10 cellular contexts compared by ENCODE assay signal in the genomic region with DNA sequence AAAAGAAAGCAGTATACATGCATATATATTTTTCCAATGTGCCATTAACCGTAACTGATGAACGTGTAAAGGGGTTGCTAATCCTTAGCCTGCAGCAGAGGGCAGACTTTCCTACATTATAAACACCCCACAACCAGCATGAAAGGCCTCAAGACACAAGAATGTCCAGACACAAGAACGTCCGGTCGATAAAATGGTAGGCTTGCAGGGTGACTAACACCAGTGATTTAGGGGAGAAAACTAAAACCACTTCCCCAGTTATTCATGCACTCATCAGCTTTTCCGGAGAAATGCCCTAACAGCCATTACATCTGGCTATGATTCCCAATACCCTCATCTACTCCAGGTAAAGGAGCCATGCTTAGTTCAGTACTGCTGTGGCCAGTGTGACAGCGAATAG. TPM values are rescaled to one million over a fixed set of nuclear protein-coding genes. Genes with fewer than 3 reads are reported as not detected.
DNase-seq lines count a peak whose midpoint lies in the region; ATAC-seq and FAIRE-seq lines count a peak whose summit lies in the region.
"Had no signal": no experiment of that assay in that cellular context is flagged by ENCODE, and none has a peak within 500 bp of the region (broad histone marks: within the 10 kb centered on the region; RNA-seq: fewer than 3 reads in every experiment).

No MANE protein-coding gene starts in this region.

- H2BK5ac ChIP-seq in mesenchymal stem cell (ENCODE audit: low read depth, low read length, poor library complexity, severe bottlenecking), result no peak overlapping the region

- ATAC-seq in HG03280 (IDR thresholded peaks at IDR 0.05; ENCODE audit: unreplicated experiment) (no peak), GM18517 (IDR thresholded peaks at IDR 0.05; ENCODE audit: unreplicated experiment) (no peak)

- H3K27ac ChIP-seq in mesenchymal stem cell (ENCODE audit: low read length, poor library complexity, severe bottlenecking), result peak overlapping the region; percentile 54
- H3K27ac ChIP-seq: thoracic aorta had no signal

- peak overlapping the region; percentile 65 for H2BK15ac ChIP-seq in mesenchymal stem cell (ENCODE audit: low read depth, poor library complexity, severe bottlenecking)

- peak; percentile 82 for FAIRE-seq in G401.6 (lab: Jason Lieb, UNC)

- no peak overlapping the region for H2AFZ ChIP-seq in mesenchymal stem cell (ENCODE audit: low read depth, low read length)

- DNase-seq in NCI-H460 (ENCODE audit: extremely low read depth, low read depth), result peak; percentile 12
- peak; percentile 27 for DNase-seq in cerebellum (ENCODE audit: low spot score)
- peak; percentile 97 for DNase-seq in mesenchymal stem cell
- no peak for DNase-seq in ecto neural progenitor cell (ENCODE audit: low spot score)
- DNase-seq in stimulated activated CD4-positive, alpha-beta T cell treated with anti-CD3 and anti-CD28 coated beads, Interleukin-2, amount 100 ng/mL, for 48 hours, result no peak

- H2AK5ac ChIP-seq in mesenchymal stem cell (ENCODE audit: low read length, severe bottlenecking), result no peak overlapping the region

- H3K14ac ChIP-seq in mesenchymal stem cell (ENCODE audit: low read length in 2 of 2), result no peak overlapping the region

- H4K91ac ChIP-seq in mesenchymal stem cell (ENCODE audit: low read length), result peak overlapping the region; percentile 87

- peak overlapping the region; percentile 89 for H4K8ac ChIP-seq in mesenchymal stem cell (ENCODE audit: low read length)

- peak overlapping the region; percentile 66 to 98 for H2BK12ac ChIP-seq in mesenchymal stem cell (ENCODE audit: low read length in 2 of 2)

- no peak overlapping the region for H3K9ac ChIP-seq in mesenchymal stem cell (ENCODE audit: low read length)

- H3K36me3 ChIP-seq in mesenchymal stem cell (ENCODE audit: control insufficient read depth in 1 of 2, insufficient read depth in 2 of 2, low read depth in 1 of 2, low read length in 2 of 2), result no peaks in the 10 kb centered on the region
- H3K36me3 ChIP-seq: thoracic aorta had no signal

- H3K4me2 ChIP-seq in mesenchymal stem cell (ENCODE audit: low read length, poor library complexity, severe bottlenecking), result no peak overlapping the region

- no peaks in the 10 kb centered on the region for H3K27me3 ChIP-seq in mesenchymal stem cell (ENCODE audit: control insufficient read depth in 1 of 2, insufficient read depth in 1 of 2, low read length in 2 of 2)

- no peaks in the 10 kb centered on the region for H3K9me3 ChIP-seq in mesenchymal stem cell (ENCODE audit: control insufficient read depth, low read length)
- H3K9me3 ChIP-seq: thoracic aorta had no signal

- H3K4me3 ChIP-seq in mesenchymal stem cell (ENCODE audit: insufficient read depth in 1 of 2, low read depth in 1 of 2, low read length in 2 of 2), result no peak overlapping the region
- H3K4me3 ChIP-seq: thoracic aorta had no signal

- H3K23ac ChIP-seq in mesenchymal stem cell (ENCODE audit: low read length in 2 of 2), result no peak overlapping the region

- no peaks in the 10 kb centered on the region for H3K79me1 ChIP-seq in mesenchymal stem cell (replicated peaks; ENCODE audit: low read length, poor library complexity, severe bottlenecking)

- H3K18ac ChIP-seq in mesenchymal stem cell (ENCODE audit: low read depth in 1 of 2, low read length in 2 of 2), result peak overlapping the region; percentile 50 to 97

- H2BK120ac ChIP-seq in mesenchymal stem cell (ENCODE audit: low read depth, low read length), result peak overlapping the region; percentile 80

- H3K4ac ChIP-seq in mesenchymal stem cell (ENCODE audit: low read depth in 1 of 2, low read length in 2 of 2), result peak overlapping the region in 1 of 2 experiments; percentile 36

- H3K4me1 ChIP-seq in mesenchymal stem cell (ENCODE audit: control insufficient read depth, insufficient read depth, low read depth, low read length), result peaks cover 10% of the 10 kb centered on the region

- 11% methylated on average over 7 of the region's 7 CpGs for WGBS in mesenchymal stem cell

RNA-seq across cellular contexts. Expression of gene LRTM1, which starts 57.4 kb away (rescaled TPM):
- not detected in 2 replicates for total RNA-seq in NCI-H460 (2014; rRNA removed; shearing (Covaris generic))
- not detected in 2 replicates for polyA plus RNA-seq in NCI-H460 (2014; cell fraction: nucleus; rRNA removed)
- not detected for total RNA-seq in cerebellum
- 0.07 TPM for polyA plus RNA-seq in mesenchymal stem cell (2013, experiment 1 of 2)
- polyA plus RNA-seq in mesenchymal stem cell (2013, experiment 2 of 2), result 0.12 TPM
- total RNA-seq: thoracic aorta had no signal
- polyA plus RNA-seq: esophagus had no signal

Comparison
In these comparisons a context has a peak if more than half of its experiments do, and no peak if none do; other contexts are left out.
1. DNase-seq: peak in NCI-H460 (single experiment), cerebellum (single experiment) and mesenchymal stem cell (single experiment); none in ecto neural progenitor cell (single experiment) and stimulated activated CD4-positive, alpha-beta T cell treated with anti-CD3 and anti-CD28 coated beads, Interleukin-2, amount 100 ng/mL, for 48 hours (0 of 2).